Comparison of ENCODE assay signal across 15 cellular contexts in the genomic region with DNA sequence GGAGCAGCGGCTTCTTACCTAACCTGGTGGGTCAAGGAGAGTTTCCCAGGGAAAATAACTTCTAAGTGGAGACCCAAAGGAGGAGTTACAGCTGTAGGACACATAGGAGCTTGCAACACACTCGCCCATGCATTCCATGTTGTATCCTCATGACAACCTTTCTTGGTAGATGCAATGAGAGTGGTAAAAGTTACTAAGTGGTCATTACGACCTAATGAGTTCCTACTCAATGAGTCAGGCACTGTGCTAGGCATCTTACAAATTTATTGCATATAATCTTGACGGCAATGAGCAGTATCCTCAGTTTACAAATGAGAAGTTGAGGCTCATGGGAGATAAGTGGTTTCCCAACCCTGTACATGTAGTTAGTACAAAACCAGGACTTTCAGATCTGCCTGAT.
"Had no signal": no experiment of that assay in that cellular context is flagged by ENCODE, and none has a peak within 500 bp of the region (broad histone marks: within the 10 kb centered on the region; RNA-seq: fewer than 3 reads in every experiment).

No MANE protein-coding gene starts in this region.

- H3K27ac Mint-ChIP-seq: activated naive CD4-positive, alpha-beta T cell treated with anti-CD3 and anti-CD28 coated beads for 36 hours; natural killer cell; T-cell had no signal

- H3K79me2 ChIP-seq: hepatocyte had no signal

- H3K9me3 Mint-ChIP-seq: activated naive CD4-positive, alpha-beta T cell treated with anti-CD3 and anti-CD28 coated beads for 36 hours; natural killer cell; T-cell had no signal

- H3K36me3 ChIP-seq: left lung, transverse colon had no signal

- H3K27me3 ChIP-seq: hepatocyte, left lung, transverse colon had no signal

- H3K9me3 ChIP-seq: left lung, transverse colon had no signal

- H3K4me2 ChIP-seq: hepatocyte had no signal

- H3K36me3 Mint-ChIP-seq: natural killer cell, T-cell had no signal

- H3K27me3 Mint-ChIP-seq: T-cell had no signal

- H2AFZ ChIP-seq: hepatocyte had no signal

- ATAC-seq: left lung; natural killer cell; stimulated activated naive CD8-positive, alpha-beta T cell treated with anti-CD3 and anti-CD28 coated beads, Interleukin-15, Interleukin-2, amounts not matched to agents 100 U/mL and 50 U/mL, for 24 hours; T-cell had no signal

- H3K27ac ChIP-seq: hepatocyte, transverse colon had no signal

- H3K4me3 Mint-ChIP-seq: activated naive CD4-positive, alpha-beta T cell treated with anti-CD3 and anti-CD28 coated beads for 36 hours; natural killer cell; T-cell had no signal

- DNase-seq: activated CD4-positive, CD25-positive, alpha-beta regulatory T cell treated with anti-CD3 and anti-CD28 coated beads, Interleukin-2, amount 50 U/mL, for 72 hours; activated naive CD4-positive, alpha-beta T cell treated with anti-CD3 and anti-CD28 coated beads for 36 hours; activated T-cell treated with anti-CD3 and anti-CD28 coated beads for 4 hours; dermis blood vessel endothelial cell; islet precursor cell; left lung; mammary epithelial cell; natural killer cell; stimulated activated CD4-positive, alpha-beta T cell treated with anti-CD3 and anti-CD28 coated beads, Interleukin-4, amount 100 ng/mL, for 24 hours; stimulated activated naive CD8-positive, alpha-beta T cell treated with anti-CD3 and anti-CD28 coated beads, Interleukin-15, Interleukin-2, amounts not matched to agents 100 U/mL and 50 U/mL, for 24 hours; T-cell; T-helper 9 cell; transverse colon had no signal

- H3K4me3 ChIP-seq: hepatocyte, left lung, skin epidermis, transverse colon had no signal
